ENCODE assay signal across 10 cellular contexts in genomic region chr22:42670921-42671709, GRCh38. TPM values are rescaled to one million over a fixed set of nuclear protein-coding genes. Genes with fewer than 3 reads are reported as not detected.
DNase-seq lines count a peak whose midpoint lies in the region; ATAC-seq and TF ChIP-seq lines count a peak whose summit lies in the region.
"Had no signal": no experiment of that assay in that cellular context is flagged by ENCODE, and none has a peak within 500 bp of the region (broad histone marks: within the 10 kb centered on the region; RNA-seq: fewer than 3 reads in every experiment).

No MANE protein-coding gene starts in this region.

- no peaks in the 10 kb centered on the region for H3K79me2 ChIP-seq in OCI-LY1 (ENCODE audit: insufficient read depth, low read length)

- H3K36me3 ChIP-seq in GM06990 (ENCODE audit: control insufficient read depth, insufficient read depth, low read length) (no peaks in the 10 kb centered on the region), OCI-LY1 (ENCODE audit: insufficient read depth, low read length) (no peaks in the 10 kb centered on the region), prostate gland (no peaks in the 10 kb centered on the region)

- no peaks in the 10 kb centered on the region for H3F3A ChIP-seq in OCI-LY1 (ENCODE audit: insufficient read depth, low read length)

- no peak overlapping the region for H2AFZ ChIP-seq in OCI-LY1 (ENCODE audit: low read length)

- H4K20me1 ChIP-seq in OCI-LY1 (ENCODE audit: insufficient read depth, low read length): no peaks in the 10 kb centered on the region

- DNase-seq in GM06990 (ENCODE audit: extremely low read depth, insufficient read length): peak; percentile 63
- peak; percentile 83 for DNase-seq in dermis blood vessel endothelial cell
- DNase-seq in prostate gland (ENCODE audit: low spot score): no peak
- DNase-seq in amygdala (lab: John Stamatoyannopoulos, UW): no peak
- DNase-seq in RPMI8226: no peak
- DNase-seq: CD8-positive, alpha-beta T cell; head of caudate nucleus had no signal

- H3K9me3 ChIP-seq in OCI-LY1 (ENCODE audit: low read length) (no peaks in the 10 kb centered on the region), prostate gland (no peaks in the 10 kb centered on the region)

- intact Hi-C loops in prostate gland (cut with DNase I): no loop called here

- H3K4me3 ChIP-seq in GM06990 (replicated peaks; ENCODE audit: low read depth, low read length) (no peak overlapping the region), OCI-LY1 (ENCODE audit: low read depth, low read length, poor library complexity, severe bottlenecking) (no peak overlapping the region), prostate gland (no peak overlapping the region)

- no peaks in the 10 kb centered on the region for H3K9me2 ChIP-seq in OCI-LY1 (ENCODE audit: low read depth, low read length)

- H3K4me1 ChIP-seq in OCI-LY1 (ENCODE audit: insufficient read depth, low read length, severe bottlenecking): peaks cover 15% of the 10 kb centered on the region
- H3K4me1 ChIP-seq in prostate gland (replicated peaks): no peaks in the 10 kb centered on the region

- TF ChIP-seq CTCF in GM06990 (IDR thresholded peaks at IDR 0.05; ENCODE audit: insufficient read depth, low read length, poor library complexity, severe bottlenecking) (no peak), OCI-LY1 (IDR thresholded peaks at IDR 0.05; ENCODE audit: low read length) (no peak), prostate gland (IDR thresholded peaks at IDR 0.05) (no peak)

- H3K9ac ChIP-seq in OCI-LY1 (ENCODE audit: low read length): no peak overlapping the region

- ATAC-seq in HG02840 (IDR thresholded peaks at IDR 0.05; ENCODE audit: low FRiP score, unreplicated experiment) (no peak), GM21619 (IDR thresholded peaks at IDR 0.05; ENCODE audit: unreplicated experiment) (no peak)
- ATAC-seq: CD8-positive, alpha-beta T cell had no signal

- H3K27ac ChIP-seq in OCI-LY1 (ENCODE audit: low read depth, low read length, poor library complexity, severe bottlenecking) (peak overlapping the region; percentile 86), prostate gland (peak overlapping the region; percentile 3 to 22)

- WGBS in prostate gland: 37% methylated on average over 19 of the region's 19 CpGs

- H3K4me2 ChIP-seq in OCI-LY1 (ENCODE audit: low read length): peak overlapping the region; percentile 41

- H3K27me3 ChIP-seq in GM06990 (replicated peaks; ENCODE audit: control insufficient read depth, insufficient read depth, low read length) (no peaks in the 10 kb centered on the region), OCI-LY1 (ENCODE audit: insufficient read depth, low read length) (no peaks in the 10 kb centered on the region), prostate gland (replicated peaks; ENCODE audit: insufficient read depth) (no peaks in the 10 kb centered on the region)

- no peak for TF ChIP-seq POLR2A in prostate gland (IDR thresholded peaks at IDR 0.05)

RNA-seq across cellular contexts. Expression of gene CYB5R3, which starts 21.9 kb away (rescaled TPM):
- total RNA-seq in dermis blood vessel endothelial cell (139 and 192 TPM in 2 replicates), prostate gland (100 to 1,000 TPM; 125 to 455 TPM)

RNA-seq across cellular contexts. Expression of gene ATP5MGL, which starts 30.7 kb away (rescaled TPM):
- total RNA-seq in dermis blood vessel endothelial cell: 0.47 TPM in 1 of 2 replicates, not detected in the other
- not detected for total RNA-seq in prostate gland

RNA-seq across cellular contexts. Expression of gene A4GALT, which starts 49.6 kb away (rescaled TPM):
- total RNA-seq in dermis blood vessel endothelial cell (52.5 and 60.2 TPM in 2 replicates), prostate gland (10 to 100 TPM; 34.7 to 40.0 TPM)
- total RNA-seq: CD8-positive, alpha-beta T cell had no signal

RNA-seq across cellular contexts. Expression of gene POLDIP3, which starts 56.4 kb away (rescaled TPM):
- total RNA-seq in dermis blood vessel endothelial cell (27.9 and 43.3 TPM in 2 replicates), prostate gland (10 to 100 TPM; 46.4 to 62.6 TPM)

Comparison
In these comparisons a context has a peak if more than half of its experiments do, and no peak if none do; other contexts are left out.
1. DNase-seq: peak in GM06990 (single experiment) and dermis blood vessel endothelial cell (single experiment); none in prostate gland (single experiment), amygdala (0 of 56) and RPMI8226 (single experiment).